ENCODE assay signal across 17 cellular contexts in the genomic region with DNA sequence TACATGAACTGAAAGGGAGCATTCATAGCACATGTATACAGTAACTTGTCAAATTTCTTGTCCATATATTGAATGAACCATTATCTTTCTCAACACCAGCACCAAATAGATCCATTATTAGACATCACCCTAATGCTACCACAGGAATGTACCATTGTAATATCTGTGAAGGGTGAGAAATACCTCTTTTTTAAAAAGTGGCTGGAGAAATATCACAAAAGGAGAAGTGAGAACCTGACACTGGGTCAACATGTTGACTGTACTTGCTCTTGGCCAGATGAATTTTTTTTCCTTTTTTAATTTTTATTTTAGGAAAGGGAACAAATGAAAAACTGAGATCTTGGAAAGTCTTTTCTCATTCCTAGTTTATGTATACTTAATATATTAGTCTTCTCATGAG.
DNase-seq lines count a peak whose midpoint lies in the region; ATAC-seq and TF ChIP-seq lines count a peak whose summit lies in the region.
"Had no signal": no experiment of that assay in that cellular context is flagged by ENCODE, and none has a peak within 500 bp of the region (broad histone marks: within the 10 kb centered on the region; RNA-seq: fewer than 3 reads in every experiment).

No MANE protein-coding gene starts in this region.

- H4K20me1 ChIP-seq in neural progenitor cell (ENCODE audit: low read depth) = no peaks in the 10 kb centered on the region

- no peak overlapping the region for H2AFZ ChIP-seq in neural progenitor cell (replicated peaks)

- H3K9me3 Mint-ChIP-seq in stimulated activated naive B cell treated with anti-CD40 and anti-IgM and Interleukin-4, amounts not matched to agents 10 μg/mL and 1 μg/mL and 100 μg/mL, for 72 hours = peaks cover 0 to 6% of the 10 kb centered on the region in 2 donors
- H3K9me3 Mint-ChIP-seq in nephron progenitor cell = no peaks in the 10 kb centered on the region
- no peaks in the 10 kb centered on the region for H3K9me3 Mint-ChIP-seq in activated T-helper 1 cell treated with anti-CD3 and anti-CD28 coated beads, Interleukin-12 subunit alpha, Interleukin-12 subunit beta, Interleukin-2, Interleukin-4 antibody, amounts not matched to agents 30 ng/mL and 10 ng/mL and 1 ng/mL, durations not matched to agents 14 hours and 24 hours and 36 hours
- no peaks in the 10 kb centered on the region for H3K9me3 Mint-ChIP-seq in neural progenitor cell
- H3K9me3 Mint-ChIP-seq: activated T-helper 17 cell treated with anti-CD3 and anti-CD28 coated beads, Interleukin-2, amount 50 U/mL, for 72 hours had no signal

- H3K36me3 Mint-ChIP-seq in stimulated activated naive B cell treated with anti-CD40 and anti-IgM and Interleukin-4, amounts not matched to agents 10 μg/mL and 1 μg/mL and 100 μg/mL, for 72 hours = peaks cover 0 to 1% of the 10 kb centered on the region in 2 donors
- H3K36me3 Mint-ChIP-seq in nephron progenitor cell (ENCODE audit: low read depth) (no peaks in the 10 kb centered on the region), neural progenitor cell (no peaks in the 10 kb centered on the region)
- H3K36me3 Mint-ChIP-seq in activated T-helper 1 cell treated with anti-CD3 and anti-CD28 coated beads, Interleukin-12 subunit alpha, Interleukin-12 subunit beta, Interleukin-2, Interleukin-4 antibody, amounts not matched to agents 30 ng/mL and 10 ng/mL and 1 ng/mL, durations not matched to agents 14 hours and 24 hours and 36 hours (ENCODE audit: low read depth) = no peaks in the 10 kb centered on the region

- H3K27me3 ChIP-seq in neural progenitor cell = no peaks in the 10 kb centered on the region
- H3K27me3 ChIP-seq: testis had no signal

- no peak overlapping the region for H3K27ac ChIP-seq in neural progenitor cell
- H3K27ac ChIP-seq: testis had no signal

- no peak overlapping the region for H3K4me3 ChIP-seq in neural progenitor cell
- H3K4me3 ChIP-seq: mucosa of descending colon, testis had no signal

- DNase-seq in stimulated activated naive B cell treated with anti-CD40 and anti-IgM and Interleukin-4, amounts not matched to agents 10 μg/mL and 1 μg/mL and 100 μg/mL, for 72 hours = no peak
- DNase-seq in nephron progenitor cell (no peak), neural progenitor cell (ENCODE audit: low spot score) (no peak)
- no peak for DNase-seq in activated T-helper 1 cell treated with anti-CD3 and anti-CD28 coated beads, Interleukin-12 subunit alpha, Interleukin-12 subunit beta, Interleukin-2, Interleukin-4 antibody, amounts not matched to agents 30 ng/mL and 10 ng/mL and 1 ng/mL, durations not matched to agents 14 hours and 24 hours and 36 hours (ENCODE audit: low spot score)
- DNase-seq: left cardiac atrium; mucosa of descending colon; NCI-H187 treated with DMSO at 0.1 percent for 48 hours; NCI-H526 treated with DMSO at 0.1 percent for 48 hours; occipital lobe; stimulated activated CD4-positive, alpha-beta T cell treated with anti-CD3 and anti-CD28 coated beads, Interleukin-4, amount 100 ng/mL, for 1 hour; stimulated activated CD8-positive, alpha-beta memory T cell treated with anti-CD3 and anti-CD28 coated beads, Interleukin-4, amount 100 ng/mL, for 48 hours; testis had no signal

- no peaks in the 10 kb centered on the region for H3K9me3 ChIP-seq in neural progenitor cell (ENCODE audit: low read depth)
- H3K9me3 ChIP-seq: mucosa of descending colon, testis had no signal

- H3K4me1 ChIP-seq in neural progenitor cell = peaks cover 4% of the 10 kb centered on the region
- H3K4me1 ChIP-seq: testis had no signal

- no peak overlapping the region for H3K4me2 ChIP-seq in neural progenitor cell

- H3K36me3 ChIP-seq in neural progenitor cell = no peaks in the 10 kb centered on the region

- H3K79me2 ChIP-seq in neural progenitor cell (ENCODE audit: low read depth) = no peaks in the 10 kb centered on the region

- TF ChIP-seq CTCF in nephron progenitor cell (IDR thresholded peaks at IDR 0.05) (no peak), neural progenitor cell (IDR thresholded peaks at IDR 0.05) (no peak)

- H3K27ac Mint-ChIP-seq in stimulated activated naive B cell treated with anti-CD40 and anti-IgM and Interleukin-4, amounts not matched to agents 10 μg/mL and 1 μg/mL and 100 μg/mL, for 72 hours = no peak overlapping the region
- H3K27ac Mint-ChIP-seq in nephron progenitor cell (no peak overlapping the region), neural progenitor cell (no peak overlapping the region)
- no peak overlapping the region for H3K27ac Mint-ChIP-seq in activated T-helper 1 cell treated with anti-CD3 and anti-CD28 coated beads, Interleukin-12 subunit alpha, Interleukin-12 subunit beta, Interleukin-2, Interleukin-4 antibody, amounts not matched to agents 30 ng/mL and 10 ng/mL and 1 ng/mL, durations not matched to agents 14 hours and 24 hours and 36 hours
- H3K27ac Mint-ChIP-seq: activated T-helper 17 cell treated with anti-CD3 and anti-CD28 coated beads, Interleukin-2, amount 50 U/mL, for 72 hours had no signal

- intact Hi-C loops in activated T-helper 1 cell treated with anti-CD3 and anti-CD28 coated beads, Interleukin-12 subunit alpha, Interleukin-12 subunit beta, Interleukin-2, Interleukin-4 antibody, amounts not matched to agents 30 ng/mL and 10 ng/mL and 1 ng/mL, durations not matched to agents 14 hours and 24 hours and 36 hours (cut with micrococcal nuclease) = no loop called here

- peaks cover 2 to 5% of the 10 kb centered on the region in 2 donors for H3K4me1 Mint-ChIP-seq in stimulated activated naive B cell treated with anti-CD40 and anti-IgM and Interleukin-4, amounts not matched to agents 10 μg/mL and 1 μg/mL and 100 μg/mL, for 72 hours
- H3K4me1 Mint-ChIP-seq in nephron progenitor cell = no peaks in the 10 kb centered on the region
- H3K4me1 Mint-ChIP-seq in activated T-helper 1 cell treated with anti-CD3 and anti-CD28 coated beads, Interleukin-12 subunit alpha, Interleukin-12 subunit beta, Interleukin-2, Interleukin-4 antibody, amounts not matched to agents 30 ng/mL and 10 ng/mL and 1 ng/mL, durations not matched to agents 14 hours and 24 hours and 36 hours (ENCODE audit: low read depth) = no peaks in the 10 kb centered on the region
- peaks cover 2% of the 10 kb centered on the region for H3K4me1 Mint-ChIP-seq in neural progenitor cell

- H3K4me3 Mint-ChIP-seq in stimulated activated naive B cell treated with anti-CD40 and anti-IgM and Interleukin-4, amounts not matched to agents 10 μg/mL and 1 μg/mL and 100 μg/mL, for 72 hours = no peak overlapping the region
- H3K4me3 Mint-ChIP-seq in nephron progenitor cell = no peak overlapping the region
- no peak overlapping the region for H3K4me3 Mint-ChIP-seq in activated T-helper 1 cell treated with anti-CD3 and anti-CD28 coated beads, Interleukin-12 subunit alpha, Interleukin-12 subunit beta, Interleukin-2, Interleukin-4 antibody, amounts not matched to agents 30 ng/mL and 10 ng/mL and 1 ng/mL, durations not matched to agents 14 hours and 24 hours and 36 hours
- no peak overlapping the region for H3K4me3 Mint-ChIP-seq in neural progenitor cell
- H3K4me3 Mint-ChIP-seq: activated T-helper 17 cell treated with anti-CD3 and anti-CD28 coated beads, Interleukin-2, amount 50 U/mL, for 72 hours had no signal

- ATAC-seq in GM18867 (IDR thresholded peaks at IDR 0.05; ENCODE audit: unreplicated experiment) (peak; percentile 88), GM21786 (IDR thresholded peaks at IDR 0.05; ENCODE audit: unreplicated experiment) (peak; percentile 82), HG03432 (IDR thresholded peaks at IDR 0.05; ENCODE audit: unreplicated experiment) (peak; percentile 68)
- ATAC-seq in stimulated activated naive B cell treated with anti-CD40 and anti-IgM and Interleukin-4, amounts not matched to agents 10 μg/mL and 1 μg/mL and 100 μg/mL, for 72 hours (replicated peaks) = peak; percentile 78 to 81
- ATAC-seq: activated T-helper 17 cell treated with anti-CD3 and anti-CD28 coated beads, Interleukin-2, amount 50 U/mL, for 72 hours; left cardiac atrium; mucosa of descending colon; Panc1 had no signal

- peaks cover 0 to 10% of the 10 kb centered on the region in 2 donors for H3K27me3 Mint-ChIP-seq in stimulated activated naive B cell treated with anti-CD40 and anti-IgM and Interleukin-4, amounts not matched to agents 10 μg/mL and 1 μg/mL and 100 μg/mL, for 72 hours
- H3K27me3 Mint-ChIP-seq in nephron progenitor cell (ENCODE audit: low read depth, poor library complexity) (peaks cover 2% of the 10 kb centered on the region), neural progenitor cell (ENCODE audit: insufficient read depth, low read depth) (peaks cover 5% of the 10 kb centered on the region)
- peaks cover 25% of the 10 kb centered on the region for H3K27me3 Mint-ChIP-seq in activated T-helper 1 cell treated with anti-CD3 and anti-CD28 coated beads, Interleukin-12 subunit alpha, Interleukin-12 subunit beta, Interleukin-2, Interleukin-4 antibody, amounts not matched to agents 30 ng/mL and 10 ng/mL and 1 ng/mL, durations not matched to agents 14 hours and 24 hours and 36 hours (ENCODE audit: insufficient read depth)

- H3K9ac ChIP-seq in neural progenitor cell = no peak overlapping the region

- H3F3A ChIP-seq in neural progenitor cell (ENCODE audit: low read depth) = no peaks in the 10 kb centered on the region
